1 cellular context compared by ENCODE assay signal in genomic region chr5:31531888-31532710, GRCh38.
TF ChIP-seq lines count a peak whose summit lies in the region.

Gene C5orf22, plus strand, starts transcription at chr5:31532301. Its CDS starts 92 bp downstream, at chr5:31532393.
Gene DROSHA, minus strand, starts transcription at chr5:31532093. Its CDS starts 3,034 bp downstream, at chr5:31529059.

TF ChIP-seq in HepG2, 621 proteins besides CTCF, POLR2A, EP300 and RAD21 (continued from another document and continues in another):
- 0 out of 2 replicates have a peak, but pooled peaks have one; percentile 7 for TF ChIP-seq ZBTB40 (IDR thresholded peaks at IDR 0.05)
- TF ChIP-seq ZBTB40 (CRISPR knock-in tag; IDR thresholded peaks at IDR 0.05) = no peak
- TF ChIP-seq ZSCAN9 (CRISPR knock-in tag; IDR thresholded peaks at IDR 0.05; ENCODE audit: borderline replicate concordance) = peak; percentile 24; the same call in 1 of the 2 replicates
- no peak for TF ChIP-seq PREB (CRISPR knock-in tag; IDR thresholded peaks at IDR 0.05)
- no peak for TF ChIP-seq PAWR (CRISPR knock-in tag; IDR thresholded peaks at IDR 0.05; ENCODE audit: borderline replicate concordance)
- no peak for TF ChIP-seq HOXD1 (CRISPR knock-in tag; IDR thresholded peaks at IDR 0.05)
- peak; percentile 87 for TF ChIP-seq ARID4A (CRISPR knock-in tag; IDR thresholded peaks at IDR 0.05; ENCODE audit: borderline replicate concordance)
- TF ChIP-seq ZNF503 (CRISPR knock-in tag; IDR thresholded peaks at IDR 0.05) = peak; percentile 35; the same call in 1 of the 2 replicates
- peak; percentile 52; the same call in 1 of the 2 replicates for TF ChIP-seq ZNF350 (CRISPR knock-in tag; IDR thresholded peaks at IDR 0.05; ENCODE audit: borderline replicate concordance, low read depth)
- no peak for TF ChIP-seq ZNF75D (CRISPR knock-in tag; IDR thresholded peaks at IDR 0.05; ENCODE audit: borderline replicate concordance)
- TF ChIP-seq DZIP1 (CRISPR knock-in tag; IDR thresholded peaks at IDR 0.05) = no peak
- TF ChIP-seq ZFAT (CRISPR knock-in tag; conservative IDR thresholded peaks at IDR 0.05) = no peak
- no peak for TF ChIP-seq CBX2 (IDR thresholded peaks at IDR 0.05; ENCODE audit: low read depth, low read length)
- no peak for TF ChIP-seq CBX2 (CRISPR knock-in tag; IDR thresholded peaks at IDR 0.05; ENCODE audit: low read depth)
- no peak for TF ChIP-seq FOXK2 (IDR thresholded peaks at IDR 0.05)
- TF ChIP-seq POGZ (CRISPR knock-in tag; IDR thresholded peaks at IDR 0.05) = peak; percentile 60
- peak; percentile 70; the same call in 1 of the 2 replicates for TF ChIP-seq ZNF678 (CRISPR knock-in tag; IDR thresholded peaks at IDR 0.05)
- no peak for TF ChIP-seq RNF2 (conservative IDR thresholded peaks at IDR 0.05; ENCODE audit: low read depth)
- no peak for TF ChIP-seq NFKBIZ (CRISPR knock-in tag; IDR thresholded peaks at IDR 0.05)
- TF ChIP-seq SRY (CRISPR knock-in tag; IDR thresholded peaks at IDR 0.05) = no peak
- TF ChIP-seq KMT2A (CRISPR knock-in tag; IDR thresholded peaks at IDR 0.05) = peak; percentile 72; the same call in 1 of the 2 replicates
- no peak for TF ChIP-seq KDM1A (CRISPR knock-in tag; IDR thresholded peaks at IDR 0.05)
- peak; percentile 32; the same call in 1 of the 2 replicates for TF ChIP-seq GMEB1 (CRISPR knock-in tag; IDR thresholded peaks at IDR 0.05; ENCODE audit: borderline replicate concordance)
- TF ChIP-seq ZNF883 (CRISPR knock-in tag; IDR thresholded peaks at IDR 0.05; ENCODE audit: not compliant biosample characterization) = no peak
- TF ChIP-seq ZNF263 (CRISPR knock-in tag; IDR thresholded peaks at IDR 0.05) = no peak
- no peak; the same call in 1 of the 2 replicates for TF ChIP-seq POGK (CRISPR knock-in tag; conservative IDR thresholded peaks at IDR 0.05)
- no peak for TF ChIP-seq GPBP1L1 (CRISPR knock-in tag; IDR thresholded peaks at IDR 0.05)
